ENCODE assay signal across 1 cellular context in genomic region chr1:179016694-179017382, GRCh38.
TF ChIP-seq lines count a peak whose summit lies in the region.

No MANE protein-coding gene starts in this region.

TF ChIP-seq in K562, 482 proteins besides CTCF, POLR2A, EP300 and RAD21 (continued from another document and continues in another):
- TF ChIP-seq PRDM10 (IDR thresholded peaks at IDR 0.05; ENCODE audit: partially characterized antibody) (peak; percentile 77), TAF7 (tag; IDR thresholded peaks at IDR 0.05) (no peak), TFAM (CRISPR knock-in tag; conservative IDR thresholded peaks at IDR 0.05) (no peak), ZNF551 (CRISPR knock-in tag; IDR thresholded peaks at IDR 0.05) (no peak), YBX1 (IDR thresholded peaks at IDR 0.05) (no peak), STAT6 (CRISPR knock-in tag; IDR thresholded peaks at IDR 0.05) (no peak), SP1 (CRISPR knock-in tag; IDR thresholded peaks at IDR 0.05) (peak; percentile 75), THRA (IDR thresholded peaks at IDR 0.05) (no peak), CBFB (CRISPR knock-in tag; IDR thresholded peaks at IDR 0.05) (no peak), OTX1 (CRISPR knock-in tag; IDR thresholded peaks at IDR 0.05) (no peak), ZNF184 (CRISPR knock-in tag; IDR thresholded peaks at IDR 0.05) (no peak), ZKSCAN3 (CRISPR knock-in tag; IDR thresholded peaks at IDR 0.05) (no peak), ZNF12 (CRISPR knock-in tag; IDR thresholded peaks at IDR 0.05) (no peak), ZNF511 (CRISPR knock-in tag; IDR thresholded peaks at IDR 0.05) (no peak), KLF13 (tag; IDR thresholded peaks at IDR 0.05; ENCODE audit: borderline replicate concordance, low read depth) (peak; percentile 81), ELF4 (CRISPR knock-in tag; IDR thresholded peaks at IDR 0.05) (no peak; the same call in 1 of the 2 replicates), TARDBP (IDR thresholded peaks at IDR 0.05) (0 out of 2 replicates have a peak, but pooled peaks have one; percentile 32), ZNF3 (CRISPR knock-in tag; IDR thresholded peaks at IDR 0.05) (no peak), ZNF277 (CRISPR knock-in tag; IDR thresholded peaks at IDR 0.05; ENCODE audit: borderline replicate concordance) (no peak), MCM5 (IDR thresholded peaks at IDR 0.05; ENCODE audit: low read depth) (no peak), TEAD4 (IDR thresholded peaks at IDR 0.05; ENCODE audit: low read length) (0 out of 2 replicates have a peak, but pooled peaks have one; percentile 62), TEAD4 (CRISPR knock-in tag; IDR thresholded peaks at IDR 0.05; ENCODE audit: borderline replicate concordance) (no peak), RFX5 (IDR thresholded peaks at IDR 0.05; ENCODE audit: low read depth, low read length) (no peak), NR3C1 (CRISPR knock-in tag; IDR thresholded peaks at IDR 0.05) (no peak), NFYB (IDR thresholded peaks at IDR 0.05; ENCODE audit: extremely low read depth, insufficient read length) (no peak), HES1 (IDR thresholded peaks at IDR 0.05; ENCODE audit: low read depth) (no peak), ELF2 (CRISPR knock-in tag; IDR thresholded peaks at IDR 0.05) (0 out of 2 replicates have a peak, but pooled peaks have one; percentile 11), ZNF316 (IDR thresholded peaks at IDR 0.05) (no peak), XRCC3 (IDR thresholded peaks at IDR 0.05) (no peak), ZBTB7A (IDR thresholded peaks at IDR 0.05; ENCODE audit: borderline replicate concordance, control insufficient read depth, low read depth, low read length) (no peak), CREB3L1 (IDR thresholded peaks at IDR 0.05; ENCODE audit: borderline replicate concordance, low read depth) (no peak), FOXJ3 (CRISPR knock-in tag; IDR thresholded peaks at IDR 0.05) (no peak), ZNF584 (CRISPR knock-in tag; IDR thresholded peaks at IDR 0.05; ENCODE audit: low read depth) (no peak; the same call in 1 of the 2 replicates), BRD9 (IDR thresholded peaks at IDR 0.05; ENCODE audit: low read depth, partially characterized antibody) (no peak), NCOA4 (IDR thresholded peaks at IDR 0.05; ENCODE audit: partially characterized antibody) (no peak), ZNF830 (CRISPR knock-in tag; IDR thresholded peaks at IDR 0.05) (no peak), HNRNPK (IDR thresholded peaks at IDR 0.05; ENCODE audit: low read depth, low read length, poor library complexity, severe bottlenecking) (no peak), BRCA1 (IDR thresholded peaks at IDR 0.05) (no peak), BRCA1 (CRISPR knock-in tag; IDR thresholded peaks at IDR 0.05) (no peak), DEAF1 (CRISPR knock-in tag; IDR thresholded peaks at IDR 0.05) (no peak), ZNF274 (IDR thresholded peaks at IDR 0.05; ENCODE audit: borderline replicate concordance, low read depth, low read length) (no peak), NR0B1 (IDR thresholded peaks at IDR 0.05; ENCODE audit: partially characterized antibody) (no peak), KDM4B (IDR thresholded peaks at IDR 0.05; ENCODE audit: borderline replicate concordance in 2 of 2, low read depth in 1 of 2) (no peak), ZBTB12 (CRISPR knock-in tag; IDR thresholded peaks at IDR 0.05) (no peak), NCOA6 (IDR thresholded peaks at IDR 0.05) (no peak), ZKSCAN8 (CRISPR knock-in tag; IDR thresholded peaks at IDR 0.05) (peak; percentile 7; the same call in 1 of the 2 replicates), CHD4 (IDR thresholded peaks at IDR 0.05; ENCODE audit: insufficient read depth, insufficient replicate concordance, low read depth, low read length, poor library complexity, severe bottlenecking) (peak; percentile 25), GTF2F1 (IDR thresholded peaks at IDR 0.05; ENCODE audit: low read depth, low read length) (no peak), RBM39 (optimal IDR thresholded peaks at IDR 0.05; ENCODE audit: low read depth, low read length) (no peak), ZNF764 (CRISPR knock-in tag; IDR thresholded peaks at IDR 0.05; ENCODE audit: low read depth) (no peak), TCFL5 (CRISPR knock-in tag; conservative IDR thresholded peaks at IDR 0.05) (no peak), ZKSCAN1 (IDR thresholded peaks at IDR 0.05; ENCODE audit: low read depth, low read length) (no peak)
